17 cellular contexts compared by ENCODE assay signal in the genomic region with DNA sequence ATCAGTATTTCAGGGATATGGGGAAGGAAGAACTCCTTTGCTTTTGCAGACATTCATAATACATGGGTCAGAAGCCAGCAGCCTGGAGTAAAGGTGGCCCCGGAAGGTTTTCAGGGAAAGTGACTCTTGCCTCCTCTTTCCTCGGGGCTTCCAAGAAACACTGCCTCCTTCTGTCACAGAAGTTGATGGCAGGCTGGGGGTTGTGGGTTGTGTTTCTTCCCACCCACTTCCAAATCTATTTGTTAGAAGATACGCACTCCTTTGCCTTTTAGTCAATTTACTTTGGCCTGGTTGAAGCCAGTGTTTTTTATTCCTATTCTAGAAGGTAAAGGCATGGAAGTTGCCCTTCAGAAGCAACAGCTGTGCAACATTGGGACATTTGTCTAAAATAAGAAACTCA.
"Had no signal": no experiment of that assay in that cellular context is flagged by ENCODE, and none has a peak within 500 bp of the region (broad histone marks: within the 10 kb centered on the region; RNA-seq: fewer than 3 reads in every experiment).

No MANE protein-coding gene starts in this region.

- H3K4me1 ChIP-seq: colonic mucosa, esophagus muscularis mucosa, right atrium auricular region, tibial artery, vagina had no signal

- H3K27me3 ChIP-seq: cardiac muscle cell, colonic mucosa, esophagus muscularis mucosa, right atrium auricular region, tibial artery, vagina had no signal

- H3K36me3 ChIP-seq: cardiac muscle cell, colonic mucosa, esophagus muscularis mucosa, right atrium auricular region, tibial artery, vagina had no signal

- H3K9me3 ChIP-seq: colonic mucosa, right atrium auricular region, tibial artery, vagina had no signal

- FAIRE-seq: astrocyte had no signal

- H3K4me3 ChIP-seq: cardiac muscle cell, colonic mucosa, esophagus muscularis mucosa, right atrium auricular region, tibial artery, vagina had no signal

- DNase-seq: activated CD4-positive, alpha-beta memory T cell treated with anti-CD3 and anti-CD28 coated beads, Interleukin-2, amount 10 ng/mL, durations not matched to agents 7 days and 5 days; activated CD4-positive, alpha-beta T cell treated with anti-CD3 and anti-CD28 coated beads for 4 hours; activated naive CD4-positive, alpha-beta T cell treated with anti-CD3 and anti-CD28 coated beads, Interleukin-2, amount 10 ng/mL, durations not matched to agents 7 days and 5 days; activated T-cell treated with anti-CD3 and anti-CD28 coated beads, Interleukin-2, amount 50 U/mL, for 24 hours; colonic mucosa; hypothalamus; immature natural killer cell; occipital lobe; stimulated activated CD4-positive, alpha-beta T cell treated with anti-CD3 and anti-CD28 coated beads, Interleukin-15, amount 100 ng/mL, for 24 hours; stimulated activated CD4-positive, alpha-beta T cell treated with anti-CD3 and anti-CD28 coated beads, Interleukin-4, amount 100 ng/mL, for 1 hour; stimulated activated naive B cell treated with anti-CD40 and anti-IgM and Interleukin-4, amounts not matched to agents 10 μg/mL and 1 μg/mL and 100 μg/mL, for 72 hours; tibial artery had no signal

- ATAC-seq: stimulated activated naive B cell treated with anti-CD40 and anti-IgM and Interleukin-4, amounts not matched to agents 10 μg/mL and 1 μg/mL and 100 μg/mL, for 72 hours had no signal

- H3K27ac ChIP-seq: cardiac muscle cell, colonic mucosa, esophagus muscularis mucosa, right atrium auricular region, tibial artery, vagina had no signal
